1 cellular context compared by ENCODE assay signal in the genomic region with DNA sequence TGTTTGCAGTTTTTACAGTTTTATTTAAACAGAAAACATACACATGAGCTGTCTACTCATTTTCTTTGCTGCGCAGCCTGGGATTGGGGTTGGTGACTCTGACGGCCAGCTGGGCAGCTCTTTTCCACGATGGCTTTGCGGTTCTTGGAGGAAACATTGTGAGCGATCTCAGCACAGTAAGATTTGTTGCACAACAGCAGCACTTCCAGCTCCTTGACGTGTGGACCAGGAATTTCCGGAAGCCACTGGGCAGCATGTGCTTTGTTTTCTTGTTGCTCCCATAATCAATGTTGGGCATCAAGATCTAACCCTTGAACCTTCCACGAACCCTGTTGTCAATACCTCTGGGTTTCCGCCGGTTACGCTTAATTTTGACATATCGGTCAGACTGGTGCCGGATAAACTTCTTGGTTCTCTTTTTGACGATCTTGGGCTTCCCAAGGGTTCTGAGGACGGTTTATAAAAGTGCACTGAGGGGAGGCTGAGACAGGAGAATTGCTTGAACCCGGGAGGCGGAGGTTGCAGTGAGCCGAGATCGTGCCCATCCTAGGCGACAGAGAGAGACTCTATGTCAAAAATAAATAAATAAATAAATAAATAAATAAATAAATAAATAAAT.
TF ChIP-seq lines count a peak whose summit lies in the region.

No MANE protein-coding gene starts in this region.

TF ChIP-seq in GM12878, 131 proteins besides CTCF, POLR2A, EP300 and RAD21:
- TF ChIP-seq SIX5 (IDR thresholded peaks at IDR 0.05; ENCODE audit: low read depth, low read length, severe bottlenecking) = no peak
- 0 out of 2 replicates have a peak, but pooled peaks have one; percentile 33 for TF ChIP-seq NBN (IDR thresholded peaks at IDR 0.05)
